In genomic region chr6:30616811-30617564, GRCh38 we compare ENCODE assay signal across 8 cellular contexts. TPM values are rescaled to one million over a fixed set of nuclear protein-coding genes. Genes with fewer than 3 reads are reported as not detected.
DNase-seq lines count a peak whose midpoint lies in the region; TF ChIP-seq lines count a peak whose summit lies in the region.

TSS of gene PPP1R10 (minus strand) at chr6:30617243. CDS start at chr6:30609944, 7,299 bp downstream.

- H2BK120ac ChIP-seq in neuronal stem cell (ENCODE audit: low read depth, low read length), result no peak within 1 kb of the TSS

- WGBS in neuronal stem cell (ENCODE audit: extremely low coverage in 2 of 2, insufficient read length in 2 of 2, insufficient replicate concordance in 1 of 2), 2 donors, result no CpG with 5 or more reads among the region's 40 CpGs

- no peak for TF ChIP-seq CTCF in HFF-Myc (IDR thresholded peaks at IDR 0.05; ENCODE audit: low read depth, low read length, missing control alignments)
- TF ChIP-seq CTCF in subcutaneous adipose tissue (IDR thresholded peaks at IDR 0.05; ENCODE audit: low read depth), result no peak

- peaks cover 37% of the 10 kb centered on the region for H3K4me1 Mint-ChIP-seq in activated naive CD4-positive, alpha-beta T cell treated with anti-CD3 and anti-CD28 coated beads for 36 hours (ENCODE audit: low read depth)

- no peak within 1 kb of the TSS for H3K18ac ChIP-seq in neuronal stem cell (ENCODE audit: low read length)

- H3K23ac ChIP-seq in neuronal stem cell (ENCODE audit: low read depth, low read length, poor library complexity), result no peak within 1 kb of the TSS

- H3K36me3 ChIP-seq in neuronal stem cell (replicated peaks in 1 of 2; ENCODE audit: control insufficient read depth in 2 of 2, insufficient read depth in 2 of 2, low read length in 2 of 2), result peaks cover 5 to 69% of the 10 kb centered on the region in 2 donors

- peak within 1 kb of the TSS; percentile 95 for H3K27ac Mint-ChIP-seq in activated naive CD4-positive, alpha-beta T cell treated with anti-CD3 and anti-CD28 coated beads for 36 hours

- peak within 1 kb of the TSS; percentile 87 for H3K4me3 Mint-ChIP-seq in activated naive CD4-positive, alpha-beta T cell treated with anti-CD3 and anti-CD28 coated beads for 36 hours

- peak within 1 kb of the TSS; percentile 66 for H3K4me2 ChIP-seq in neuronal stem cell (ENCODE audit: insufficient read depth, low read length, poor library complexity, severe bottlenecking)

- DNase-seq in GM03348 (ENCODE audit: low spot score) (peak; percentile 95), HFF-Myc (ENCODE audit: extremely low read depth, low read depth) (peak; percentile 100), NAMALWA (ENCODE audit: low spot score) (peak; percentile 100), SK-N-DZ (ENCODE audit: low spot score) (peak; percentile 100), foreskin melanocyte (peak; percentile 100), neuronal stem cell (ENCODE audit: low spot score) (peak; percentile 100)
- peak; percentile 99 for DNase-seq in activated naive CD4-positive, alpha-beta T cell treated with anti-CD3 and anti-CD28 coated beads for 36 hours

- peak within 1 kb of the TSS; percentile 82 for H3K27ac ChIP-seq in neuronal stem cell (replicated peaks; ENCODE audit: low read length)

- H2BK12ac ChIP-seq in neuronal stem cell (ENCODE audit: low read length), result no peak within 1 kb of the TSS

- no peaks in the 10 kb centered on the region for H3K27me3 Mint-ChIP-seq in activated naive CD4-positive, alpha-beta T cell treated with anti-CD3 and anti-CD28 coated beads for 36 hours (ENCODE audit: low read depth)

- H3K9me3 ChIP-seq in neuronal stem cell (replicated peaks in 1 of 2; ENCODE audit: control insufficient read depth in 2 of 2, insufficient read depth in 1 of 2, low read depth in 1 of 2, low read length in 2 of 2), result no peaks in the 10 kb centered on the region

- H2AK5ac ChIP-seq in neuronal stem cell (ENCODE audit: low read depth, low read length), result no peak within 1 kb of the TSS

- H3K4ac ChIP-seq in neuronal stem cell (ENCODE audit: low read length), result no peak within 1 kb of the TSS

- H3K79me1 ChIP-seq in neuronal stem cell (ENCODE audit: low read depth, low read length), result peaks cover 2% of the 10 kb centered on the region

- H2BK5ac ChIP-seq in neuronal stem cell (ENCODE audit: low read length), result no peak within 1 kb of the TSS

- CTCF ChIA-PET in activated naive CD4-positive, alpha-beta T cell treated with anti-CD3 and anti-CD28 coated beads for 36 hours (lab: Charles Lee), result interaction anchor here (1.4 to 1.6 kb wide), 4 partner anchors 20 to 114 kb away, joined by 4 to 7 read pairs (median 5); partner anchors contain the start of gene TUBB

- H3K14ac ChIP-seq in neuronal stem cell (ENCODE audit: low read length), result no peak within 1 kb of the TSS

- H2BK15ac ChIP-seq in neuronal stem cell (ENCODE audit: low read length), result no peak within 1 kb of the TSS

- H3K9me3 Mint-ChIP-seq in activated naive CD4-positive, alpha-beta T cell treated with anti-CD3 and anti-CD28 coated beads for 36 hours, result no peaks in the 10 kb centered on the region

- H4K8ac ChIP-seq in neuronal stem cell (ENCODE audit: low read depth, low read length), result no peak within 1 kb of the TSS

- H3K4me1 ChIP-seq in neuronal stem cell (ENCODE audit: control insufficient read depth in 2 of 2, insufficient read depth in 1 of 2, low read depth in 1 of 2, low read length in 2 of 2), result peaks cover 11% of the 10 kb centered on the region in 2 donors

- H2AFZ ChIP-seq in neuronal stem cell (ENCODE audit: low read length), result peak within 1 kb of the TSS; percentile 81

- no peak within 1 kb of the TSS for H4K91ac ChIP-seq in neuronal stem cell (ENCODE audit: low read depth, low read length, poor library complexity)

- peaks cover 62% of the 10 kb centered on the region for H3K36me3 Mint-ChIP-seq in activated naive CD4-positive, alpha-beta T cell treated with anti-CD3 and anti-CD28 coated beads for 36 hours (ENCODE audit: low read depth)

- H3K4me3 ChIP-seq in HFF-Myc (replicated peaks; ENCODE audit: low read depth, low read length) (peak within 1 kb of the TSS; percentile 78), neuronal stem cell (ENCODE audit: low read length in 2 of 2) (peak within 1 kb of the TSS; percentile 73 to 88)

- H3K9ac ChIP-seq in neuronal stem cell (ENCODE audit: low read depth, low read length, poor library complexity), result peak within 1 kb of the TSS; percentile 89

- intact Hi-C loops in activated naive CD4-positive, alpha-beta T cell treated with anti-CD3 and anti-CD28 coated beads for 36 hours (cut with micrococcal nuclease), result loop anchor here (1.0 to 10.0 kb wide), 15 partner anchors 9 to 925 kb away; partner anchors contain the start of genes ATAT1, C6orf136, DDX39B and DHX16

- H3K27me3 ChIP-seq in neuronal stem cell (ENCODE audit: control insufficient read depth in 3 of 3, insufficient read depth in 3 of 3, low read depth in 1 of 3, low read length in 3 of 3), result no peaks in the 10 kb centered on the region

RNA-seq across cellular contexts. Expression of gene PPP1R10, which starts in this region (rescaled TPM):
- 20.8 and 27.2 TPM in 2 replicates for polyA plus RNA-seq in SK-N-DZ (2014; cell fraction: cytosol; rRNA removed)
- 31.9 and 45.8 TPM in 2 replicates for polyA plus RNA-seq in SK-N-DZ (2014; cell fraction: nucleus; rRNA removed)
- 10 to 100 TPM; 47.1 to 49.1 TPM for total RNA-seq in activated naive CD4-positive, alpha-beta T cell treated with anti-CD3 and anti-CD28 coated beads for 36 hours
- polyA plus RNA-seq in neuronal stem cell (2013, experiment 1 of 2), result 85.6 TPM
- polyA plus RNA-seq in neuronal stem cell (2013, experiment 2 of 2), result 93.7 TPM
- 10 to 100 TPM; 19.0 to 29.7 (median 27.6) TPM for total RNA-seq in subcutaneous adipose tissue

Comparison
In these comparisons a context has a peak if more than half of its experiments do, and no peak if none do; other contexts are left out.
1. Peak in every context shown above with its lines: DNase-seq, H3K4me3 ChIP-seq and H3K27ac ChIP-seq.